ENCODE assay signal across 11 cellular contexts in the genomic region with DNA sequence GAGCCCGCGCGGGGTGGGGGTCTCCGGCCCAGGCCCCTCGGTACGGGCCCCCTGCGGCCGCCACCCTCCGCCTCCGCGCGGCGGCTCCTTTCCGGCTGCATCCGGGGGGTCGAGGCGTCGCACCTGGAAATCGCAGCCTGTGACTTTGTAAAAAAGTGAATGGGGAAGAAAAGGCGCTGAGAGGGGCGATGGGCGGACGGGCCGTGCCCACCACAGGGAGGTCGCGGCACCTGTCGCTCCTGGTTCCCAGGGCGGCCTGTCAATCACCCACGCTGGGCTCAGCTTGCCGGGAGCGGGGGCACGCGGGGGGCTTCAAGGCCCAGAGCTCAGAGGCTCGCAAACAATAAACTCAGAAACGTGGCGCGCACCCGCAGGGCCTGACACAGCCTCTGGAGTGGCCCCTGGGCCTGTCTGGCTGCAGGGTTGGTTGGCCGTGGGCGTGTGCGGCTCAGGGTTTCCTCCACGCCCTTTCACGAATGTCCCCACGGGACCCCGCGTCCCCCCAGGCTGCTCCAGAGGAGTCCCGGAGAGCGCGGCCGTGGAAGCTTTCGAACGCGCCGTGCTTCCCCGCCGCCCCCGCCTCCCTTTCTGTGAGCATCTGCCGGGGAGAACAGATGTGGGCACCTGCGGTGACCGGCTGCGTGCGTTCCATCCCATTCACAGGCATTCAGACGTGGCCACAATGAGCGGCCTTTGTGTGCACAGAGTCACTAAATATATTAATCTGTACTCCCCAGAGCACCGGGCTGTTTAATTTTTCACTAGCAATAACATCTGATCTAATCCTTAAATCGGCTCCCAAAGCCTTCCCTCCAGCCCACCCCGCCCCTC. TPM values are rescaled to one million over a fixed set of nuclear protein-coding genes. Genes with fewer than 3 reads are reported as not detected.
DNase-seq lines count a peak whose midpoint lies in the region; ATAC-seq and TF ChIP-seq lines count a peak whose summit lies in the region.
"Had no signal": no experiment of that assay in that cellular context is flagged by ENCODE, and none has a peak within 500 bp of the region (broad histone marks: within the 10 kb centered on the region; RNA-seq: fewer than 3 reads in every experiment).

No MANE protein-coding gene starts in this region.

- TF ChIP-seq CTCF in nephron (IDR thresholded peaks at IDR 0.05; ENCODE audit: unreplicated experiment in 3 of 3): peak in 1 of 3 experiments; percentile 10
- TF ChIP-seq CTCF in Calu3 (IDR thresholded peaks at IDR 0.05; ENCODE audit: unreplicated experiment): no peak

- no peaks in the 10 kb centered on the region for H3K36me3 ChIP-seq in CD4-positive, alpha-beta memory T cell (ENCODE audit: insufficient read depth, low read length)
- no peaks in the 10 kb centered on the region for H3K36me3 ChIP-seq in HUES6 (ENCODE audit: control insufficient read depth, insufficient read depth, low read length)
- H3K36me3 ChIP-seq: adrenal gland had no signal

- H3K9ac ChIP-seq in HUES6 (ENCODE audit: low read length): no peak overlapping the region

- H3K36me3 Mint-ChIP-seq in CD4-positive, alpha-beta memory T cell: no peaks in the 10 kb centered on the region
- peaks cover 2% of the 10 kb centered on the region for H3K36me3 Mint-ChIP-seq in central memory CD8-positive, alpha-beta T cell (ENCODE audit: insufficient read depth)
- H3K36me3 Mint-ChIP-seq in nephron (ENCODE audit: low read depth) (peaks cover 10% of the 10 kb centered on the region), Calu3 (ENCODE audit: insufficient read depth, unreplicated experiment) (peaks cover 7% of the 10 kb centered on the region)

- peaks cover 38 to 54% of the 10 kb centered on the region in 2 donors for H3K27me3 Mint-ChIP-seq in CD4-positive, alpha-beta memory T cell
- peaks cover 71% of the 10 kb centered on the region for H3K27me3 Mint-ChIP-seq in central memory CD8-positive, alpha-beta T cell
- H3K27me3 Mint-ChIP-seq in nephron (ENCODE audit: low read depth) (peaks cover 86% of the 10 kb centered on the region), Calu3 (ENCODE audit: unreplicated experiment) (peaks cover 84% of the 10 kb centered on the region)

- intact Hi-C loops in CD4-positive, alpha-beta memory T cell (cut with micrococcal nuclease): no loop called here
- intact Hi-C loops in Calu3 (cut with micrococcal nuclease; ENCODE audit: unreplicated experiment): loop anchor here (10.0 kb wide), 1 partner anchor 228 kb away; no protein-coding TSS in a partner anchor

- H3K9me3 Mint-ChIP-seq in CD4-positive, alpha-beta memory T cell: peaks cover 0 to 5% (median 0%) of the 10 kb centered on the region in 8 donors
- no peaks in the 10 kb centered on the region for H3K9me3 Mint-ChIP-seq in central memory CD8-positive, alpha-beta T cell
- H3K9me3 Mint-ChIP-seq in nephron (peaks cover 14% of the 10 kb centered on the region), Calu3 (ENCODE audit: low read depth, unreplicated experiment) (peaks cover 6% of the 10 kb centered on the region)

- CTCF ChIA-PET in CD4-positive, alpha-beta memory T cell (lab: Charles Lee; ENCODE audit: partially characterized antibody): no interaction called here
- CTCF ChIA-PET in Calu3 (lab: Charles Lee): no interaction called here

- H3K27me3 ChIP-seq in CD4-positive, alpha-beta memory T cell (ENCODE audit: insufficient read depth, low read length): peaks cover 37% of the 10 kb centered on the region
- H3K27me3 ChIP-seq in HUES6 (ENCODE audit: control insufficient read depth, insufficient read depth, low read length): peaks cover 70% of the 10 kb centered on the region

- POLR2A ChIA-PET in CD4-positive, alpha-beta memory T cell (lab: Charles Lee; ENCODE audit: partially characterized antibody): interaction anchor here (1.0 to 4.3 kb wide), 2 partner anchors 10 to 11 kb away, joined by 3 to 22 read pairs; partner anchors contain the start of gene FAM120B

- H3K27ac Mint-ChIP-seq in CD4-positive, alpha-beta memory T cell: peak overlapping the region in 1 of 7 donors; percentile 10
- H3K27ac Mint-ChIP-seq in central memory CD8-positive, alpha-beta T cell (ENCODE audit: low read depth): no peak overlapping the region
- H3K27ac Mint-ChIP-seq in nephron: no peak overlapping the region
- H3K27ac Mint-ChIP-seq in Calu3 (ENCODE audit: unreplicated experiment): no peak overlapping the region

- DNase-seq in CD4-positive, alpha-beta memory T cell: no peak
- DNase-seq in central memory CD8-positive, alpha-beta T cell (ENCODE audit: low spot score in 2 of 2): no peak
- no peak for DNase-seq in iPS-NIHi11 (ENCODE audit: low spot score)
- no peak for DNase-seq in RPMI8226
- DNase-seq in NCI-H446 treated with DMSO at 0.1 percent for 48 hours (lab: John Stamatoyannopoulos, UW): no peak
- no peak for DNase-seq in Calu3
- DNase-seq: activated CD4-positive, alpha-beta T cell treated with anti-CD3 and anti-CD28 coated beads for 1 hour; stimulated activated CD4-positive, alpha-beta T cell treated with anti-CD3 and anti-CD28 coated beads, Interleukin-4, amount 100 ng/mL, for 24 hours had no signal

- H3K4me1 ChIP-seq in CD4-positive, alpha-beta memory T cell (ENCODE audit: insufficient read depth, low read length): peaks cover 48% of the 10 kb centered on the region
- peaks cover 46% of the 10 kb centered on the region for H3K4me1 ChIP-seq in HUES6 (ENCODE audit: control insufficient read depth, insufficient read depth, low read length)

- ATAC-seq in central memory CD8-positive, alpha-beta T cell (replicated peaks; ENCODE audit: extremely low read depth, poor library complexity, severe bottlenecking): no peak

- H3K4me1 Mint-ChIP-seq in CD4-positive, alpha-beta memory T cell: peaks cover 21 to 38% (median 26%) of the 10 kb centered on the region in 4 donors
- H3K4me1 Mint-ChIP-seq in central memory CD8-positive, alpha-beta T cell: peaks cover 31% of the 10 kb centered on the region
- peaks cover 42% of the 10 kb centered on the region for H3K4me1 Mint-ChIP-seq in nephron
- peaks cover 7% of the 10 kb centered on the region for H3K4me1 Mint-ChIP-seq in Calu3 (ENCODE audit: low read depth, unreplicated experiment)

- H3K4me3 ChIP-seq in CD4-positive, alpha-beta memory T cell (ENCODE audit: low read length in 2 of 2): no peak overlapping the region
- H3K4me3 ChIP-seq in HUES6 (ENCODE audit: low read depth, low read length): peak overlapping the region; percentile 49

- H3K27ac ChIP-seq in CD4-positive, alpha-beta memory T cell (ENCODE audit: low read depth, low read length): no peak overlapping the region
- H3K27ac ChIP-seq in HUES6 (ENCODE audit: low read depth, low read length): no peak overlapping the region
- H3K27ac ChIP-seq: adrenal gland had no signal

- H3K4me3 Mint-ChIP-seq in CD4-positive, alpha-beta memory T cell: peak overlapping the region in 6 of 8 donors; percentile 15 to 65 (median 36)
- H3K4me3 Mint-ChIP-seq in central memory CD8-positive, alpha-beta T cell: peak overlapping the region; percentile 11
- H3K4me3 Mint-ChIP-seq in nephron (peak overlapping the region; percentile 60 to 72 (median 69)), Calu3 (ENCODE audit: low read depth, unreplicated experiment) (no peak overlapping the region)

- H3K9me3 ChIP-seq in CD4-positive, alpha-beta memory T cell (ENCODE audit: control insufficient read depth in 1 of 2, low read length in 2 of 2): no peaks in the 10 kb centered on the region
- peaks cover 30% of the 10 kb centered on the region for H3K9me3 ChIP-seq in HUES6 (ENCODE audit: control insufficient read depth, insufficient read depth, low read depth, low read length)
- H3K9me3 ChIP-seq: adrenal gland had no signal

- BruUV-seq in Calu3 (replicated peaks; lab: Mats Ljungman, UMichigan): no TSS peak

RNA-seq across cellular contexts. Expression of gene DLL1, which starts 6.1 kb away (rescaled TPM):
- total RNA-seq in CD4-positive, alpha-beta memory T cell: 1 to 10 TPM; 1.7 to 3.4 TPM
- under 1 TPM in 1 of 2 donors, not detected in 1; 0.07 TPM for polyA plus RNA-seq in CD4-positive, alpha-beta memory T cell
- total RNA-seq in Calu3 (2022): 0.12 and 0.14 TPM in 2 replicates

RNA-seq across cellular contexts. Expression of gene FAM120B, which starts 9.6 kb away (rescaled TPM):
- total RNA-seq in CD4-positive, alpha-beta memory T cell: 10 to 100 TPM; 46.8 to 48.6 TPM
- polyA plus RNA-seq in CD4-positive, alpha-beta memory T cell: 10 to 100 TPM; 22.7 to 33.4 TPM
- total RNA-seq in Calu3 (2022): 13.2 and 13.9 TPM in 2 replicates
